15 cellular contexts compared by ENCODE assay signal in the genomic region with DNA sequence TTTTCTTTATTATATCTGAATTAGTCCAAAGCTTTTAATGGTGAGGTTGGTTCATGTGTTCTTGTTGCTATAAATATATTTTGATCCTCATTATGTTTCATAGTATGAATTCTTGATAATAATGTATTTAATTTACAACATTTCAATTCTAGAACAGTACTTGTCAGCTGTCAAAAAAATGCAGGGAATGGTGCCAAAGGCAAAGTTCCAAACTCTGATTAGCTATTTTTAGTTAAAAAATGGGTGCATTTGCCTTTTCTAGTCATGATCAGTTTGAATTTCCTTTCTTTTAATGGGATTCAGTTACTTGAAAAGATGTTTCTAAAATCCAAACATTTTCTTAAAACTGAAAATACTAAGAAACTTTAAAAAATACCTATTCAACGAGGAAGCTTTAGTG.
"Had no signal": no experiment of that assay in that cellular context is flagged by ENCODE, and none has a peak within 500 bp of the region (broad histone marks: within the 10 kb centered on the region; RNA-seq: fewer than 3 reads in every experiment).

No MANE protein-coding gene starts in this region.

- H3K4me3 ChIP-seq: breast epithelium, colonic mucosa, esophagus squamous epithelium, right lobe of liver, SJSA1 had no signal

- H3K4me1 ChIP-seq: breast epithelium, colonic mucosa had no signal

- ATAC-seq: left lobe of liver; natural killer cell treated with Interleukin-12 subunit alpha and Interleukin-12 subunit beta and Interleukin-15 and Interleukin-18, amount 100 ng/mL, for 72 hours; stimulated activated naive CD8-positive, alpha-beta T cell treated with anti-CD3 and anti-CD28 coated beads, Interleukin-15, Interleukin-2, amounts not matched to agents 100 U/mL and 50 U/mL, for 24 hours had no signal

- H3K9me3 ChIP-seq: breast epithelium, colonic mucosa, esophagus squamous epithelium, right lobe of liver, SJSA1 had no signal

- H3K27me3 ChIP-seq: breast epithelium, colonic mucosa, esophagus squamous epithelium, right lobe of liver, SJSA1 had no signal

- H3K36me3 ChIP-seq: breast epithelium, colonic mucosa, right lobe of liver had no signal

- H3K27ac ChIP-seq: breast epithelium, colonic mucosa, esophagus squamous epithelium, SJSA1 had no signal

- DNase-seq: activated CD4-positive, alpha-beta T cell treated with anti-CD3 and anti-CD28 coated beads, Interleukin-2, amount 50 U/mL, for 1 hour; activated CD4-positive, CD25-positive, alpha-beta regulatory T cell; activated CD8-positive, alpha-beta memory T cell treated with anti-CD3 and anti-CD28 coated beads for 24 hours; activated naive CD4-positive, alpha-beta T cell; aorta; colonic mucosa; effector CD4-positive, alpha-beta T cell; esophagus squamous epithelium; islet precursor cell; right lobe of liver; stimulated activated naive CD8-positive, alpha-beta T cell treated with anti-CD3 and anti-CD28 coated beads, Interleukin-15, Interleukin-2, amounts not matched to agents 100 U/mL and 50 U/mL, for 24 hours had no signal
